Comparison of ENCODE assay signal across 20 cellular contexts in genomic region chr5:106699198-106699597, GRCh38.
DNase-seq lines count a peak whose midpoint lies in the region; ATAC-seq and TF ChIP-seq lines count a peak whose summit lies in the region.
"Had no signal": no experiment of that assay in that cellular context is flagged by ENCODE, and none has a peak within 500 bp of the region (broad histone marks: within the 10 kb centered on the region; RNA-seq: fewer than 3 reads in every experiment).

No MANE protein-coding gene starts in this region.

- WGBS in iPS DF 6.9 (ENCODE audit: insufficient coverage, insufficient read length), result no CpG with 5 or more reads among the region's 6 CpGs
- WGBS in thyroid gland, 2 donors, result 67 to 73% methylated on average over 6 of the region's 6 CpGs

- H3K4me3 ChIP-seq in HCT116 (replicated peaks in 1 of 2; ENCODE audit: low read depth in 1 of 2, low read length in 2 of 2) (no peak overlapping the region), WERI-Rb-1 (ENCODE audit: low read depth, low read length) (no peak overlapping the region), iPS DF 6.9 (ENCODE audit: low read length) (no peak overlapping the region), thyroid gland (replicated peaks in 1 of 3) (no peak overlapping the region)
- H3K4me3 ChIP-seq: K562, PC-9, skin epidermis had no signal

- no peaks in the 10 kb centered on the region for H3K79me2 ChIP-seq in HCT116 (ENCODE audit: insufficient read depth, low read length)

- no peaks in the 10 kb centered on the region for H3K4me1 ChIP-seq in HCT116 (ENCODE audit: control insufficient read depth in 1 of 2, insufficient read depth in 2 of 2, low read length in 2 of 2)
- H3K4me1 ChIP-seq in iPS DF 6.9 (ENCODE audit: control insufficient read depth, insufficient read depth, low read length), result no peaks in the 10 kb centered on the region
- H3K4me1 ChIP-seq in thyroid gland, result no peaks in the 10 kb centered on the region

- DNase-seq in DMS53 (lab: John Stamatoyannopoulos, UW) (peak; percentile 34), HCT116 (ENCODE audit: low read depth, low spot score) (no peak), WERI-Rb-1 (peak; percentile 10), iPS DF 6.9 (ENCODE audit: low read depth, low spot score) (peak; percentile 33), thyroid gland (no peak), Right ventricle myocardium superior (no peak)
- DNase-seq: activated CD4-positive, alpha-beta T cell treated with anti-CD3 and anti-CD28 coated beads, Interleukin-2, amount 10 ng/mL, durations not matched to agents 7 days and 5 days; activated naive CD4-positive, alpha-beta T cell; AML-193; cerebellar nuclear complex; effector memory CD4-positive, alpha-beta T cell; natural killer cell; NCI-H187 treated with DMSO at 0.1 percent for 48 hours; NCI-H510A; PC-9; stimulated activated CD4-positive, alpha-beta T cell treated with anti-CD3 and anti-CD28 coated beads, Interleukin-4, amount 100 ng/mL, for 24 hours had no signal

- H3K9me3 ChIP-seq in HCT116 (ENCODE audit: control insufficient read depth in 1 of 2, insufficient read depth in 1 of 2, low read depth in 1 of 2, low read length in 2 of 2) (no peaks in the 10 kb centered on the region), WERI-Rb-1 (ENCODE audit: severe bottlenecking) (no peaks in the 10 kb centered on the region), iPS DF 6.9 (ENCODE audit: control insufficient read depth, insufficient read depth, low read length) (no peaks in the 10 kb centered on the region), thyroid gland (no peaks in the 10 kb centered on the region)

- POLR2A ChIA-PET in HCT116 (lab: Charles Lee), result no interaction called here

- no peak overlapping the region for H3K9ac ChIP-seq in HCT116 (ENCODE audit: low read length)

- ATAC-seq in HCT116 (peak; percentile 59), GM19324 (IDR thresholded peaks at IDR 0.05; ENCODE audit: low FRiP score, unreplicated experiment) (no peak), HG02763 (IDR thresholded peaks at IDR 0.05; ENCODE audit: unreplicated experiment) (no peak), Right ventricle myocardium superior (ENCODE audit: poor library complexity) (no peak)
- ATAC-seq: K562, natural killer cell had no signal

- no peaks in the 10 kb centered on the region; the same call in 1 of the 2 replicates for H4K20me1 ChIP-seq in HCT116 (ENCODE audit: insufficient read depth)

- RAD21 ChIA-PET in HCT116 (lab: Charles Lee; ENCODE audit: low non-redundant PET in 1 of 2, low total read pairs in 2 of 2, uncharacterized antibody in 2 of 2, unreplicated experiment in 2 of 2), result interaction anchor here in 1 of 2 experiments (1.1 kb wide), 1 partner anchor 430 kb away, joined by 4 read pairs; no protein-coding TSS in a partner anchor

- no peak overlapping the region for H2AFZ ChIP-seq in HCT116 (ENCODE audit: low read depth, low read length, poor library complexity, severe bottlenecking)
- H2AFZ ChIP-seq: PC-9 had no signal

- no peak overlapping the region for H3K4me2 ChIP-seq in HCT116 (ENCODE audit: low read length)
- H3K4me2 ChIP-seq: PC-9 had no signal

- H3K27me3 ChIP-seq in HCT116 (ENCODE audit: insufficient read depth, low read length) (no peaks in the 10 kb centered on the region), WERI-Rb-1 (ENCODE audit: insufficient read depth, low read depth, severe bottlenecking) (no peaks in the 10 kb centered on the region), iPS DF 6.9 (ENCODE audit: control insufficient read depth, insufficient read depth, low read length) (no peaks in the 10 kb centered on the region), thyroid gland (no peaks in the 10 kb centered on the region)

- CTCF ChIA-PET in HCT116 (lab: Charles Lee), result interaction anchor here (1.1 kb wide), 2 partner anchors 18 to 430 kb away, joined by 4 to 5 read pairs; no protein-coding TSS in a partner anchor

- peak; percentile 46; the same call in 1 of the 2 replicates for TF ChIP-seq RAD21 in HCT116 (IDR thresholded peaks at IDR 0.05; ENCODE audit: low read depth)

- H3K9me2 ChIP-seq in HCT116 (ENCODE audit: insufficient read depth), result no peaks in the 10 kb centered on the region

- TF ChIP-seq CTCF in HCT116 (IDR thresholded peaks at IDR 0.05 in 2 of 3, conservative IDR thresholded peaks at IDR 0.05 in 1 of 3; ENCODE audit: borderline replicate concordance in 1 of 3, insufficient read depth in 1 of 3, low read depth in 2 of 3, low read length in 2 of 3), result peak; percentile 5 to 24 (median 22); a peak in 2 of 6 replicates
- peak; percentile 28; the same call in 1 of the 2 replicates for TF ChIP-seq CTCF in WERI-Rb-1 (IDR thresholded peaks at IDR 0.05; ENCODE audit: low read depth, low read length)
- no peak for TF ChIP-seq CTCF in thyroid gland (IDR thresholded peaks at IDR 0.05)

- intact Hi-C loops in HCT116 (cut with micrococcal nuclease), result no loop called here
- intact Hi-C loops in thyroid gland (cut with DNase I), result no loop called here
- intact Hi-C loops in Right ventricle myocardium superior (cut with DNase I), result no loop called here

- no peak for TF ChIP-seq POLR2A in HCT116 (IDR thresholded peaks at IDR 0.05; ENCODE audit: borderline replicate concordance, extremely low read depth, insufficient read depth, insufficient read length)
- no peak for TF ChIP-seq POLR2A in thyroid gland (IDR thresholded peaks at IDR 0.05)

- H3K36me3 ChIP-seq in HCT116 (ENCODE audit: control insufficient read depth in 1 of 2, insufficient read depth in 2 of 2, low read length in 2 of 2) (no peaks in the 10 kb centered on the region), WERI-Rb-1 (no peaks in the 10 kb centered on the region), iPS DF 6.9 (ENCODE audit: control insufficient read depth, insufficient read depth, low read length) (no peaks in the 10 kb centered on the region), thyroid gland (no peaks in the 10 kb centered on the region)

- H3K27ac ChIP-seq in HCT116 (ENCODE audit: low read depth, low read length) (no peak overlapping the region), WERI-Rb-1 (no peak overlapping the region), iPS DF 6.9 (ENCODE audit: low read length) (no peak overlapping the region), thyroid gland (no peak overlapping the region)
- H3K27ac ChIP-seq: PC-9, skin epidermis had no signal

- BruUV-seq in HCT116 (replicated peaks; lab: Mats Ljungman, UMichigan), result no TSS peak

TF ChIP-seq in HCT116, 20 proteins besides CTCF, POLR2A, EP300 and RAD21:
- TF ChIP-seq FOSL1 (IDR thresholded peaks at IDR 0.05; ENCODE audit: low read depth) (no peak), EZH2phosphoT487 (IDR thresholded peaks at IDR 0.05; ENCODE audit: borderline replicate concordance) (no peak), CBX3 (IDR thresholded peaks at IDR 0.05; ENCODE audit: low read depth) (no peak), ZFX (IDR thresholded peaks at IDR 0.05) (no peak), SIN3A (IDR thresholded peaks at IDR 0.05; ENCODE audit: low read depth) (no peak), JUND (IDR thresholded peaks at IDR 0.05) (no peak)

Comparison
In these comparisons a context has a peak if more than half of its experiments do, and no peak if none do; other contexts are left out.
1. DNase-seq: peak in DMS53 (single experiment), WERI-Rb-1 (single experiment) and iPS DF 6.9 (single experiment); none in HCT116 (single experiment), thyroid gland (0 of 2) and Right ventricle myocardium superior (single experiment).
2. CTCF ChIP-seq: peak in HCT116 (3 of 3) and WERI-Rb-1 (single experiment); none in thyroid gland (0 of 6).